In genomic region chr20:33933469-33933909, GRCh38 we compare ENCODE assay signal across 1 cellular context.
TF ChIP-seq lines count a peak whose summit lies in the region.

No MANE protein-coding gene starts in this region.

TF ChIP-seq in GM12878, 131 proteins besides CTCF, POLR2A, EP300 and RAD21 (continued from another document):
- TF ChIP-seq ZNF687 (IDR thresholded peaks at IDR 0.05): no peak
- TF ChIP-seq EED (IDR thresholded peaks at IDR 0.05; ENCODE audit: low read depth): no peak
- no peak for TF ChIP-seq ASH2L (IDR thresholded peaks at IDR 0.05; ENCODE audit: borderline replicate concordance, low read depth)
